In the genomic region with DNA sequence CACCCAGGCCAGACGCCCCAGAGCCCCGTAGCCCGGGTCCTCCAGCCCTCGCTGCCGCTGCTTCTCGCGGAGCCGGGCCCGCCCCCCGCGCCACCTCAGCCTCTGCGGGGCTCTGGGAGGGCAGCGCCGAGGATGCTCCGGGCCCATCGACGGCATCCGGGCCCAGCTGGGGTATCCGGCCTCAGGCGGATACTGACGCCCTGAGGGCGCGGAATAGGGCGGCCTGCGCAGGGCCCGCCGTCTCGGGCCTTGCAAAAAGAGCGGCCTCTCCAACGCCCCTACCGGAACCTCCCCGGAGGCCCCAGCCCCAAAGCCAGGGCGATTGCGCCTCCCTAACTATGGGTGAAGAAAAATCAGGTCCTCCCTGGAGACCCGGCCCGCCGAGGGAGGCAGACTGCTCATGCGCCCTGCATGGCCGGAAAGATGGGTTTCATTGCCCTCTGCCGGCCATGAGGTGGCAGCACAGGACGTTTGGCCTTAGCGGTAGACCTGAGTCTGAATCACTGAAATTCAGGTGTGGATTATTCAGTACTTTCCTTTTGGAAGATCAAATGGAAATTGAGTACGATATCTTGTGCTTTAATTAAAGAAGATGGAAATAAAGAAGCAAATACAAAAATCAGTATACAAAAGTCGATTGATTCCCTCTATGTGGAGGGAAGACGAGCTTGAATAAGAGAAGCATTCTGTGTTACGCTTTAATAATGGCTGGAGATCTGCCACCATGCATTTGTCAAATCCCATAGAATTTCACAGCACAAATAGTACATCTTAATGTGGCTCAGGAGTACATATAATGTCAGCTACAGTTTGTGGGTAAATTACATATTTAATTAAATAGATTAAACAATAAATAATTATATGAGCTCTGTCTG, we compare ENCODE assay signal across 8 cellular contexts.
DNase-seq lines count a peak whose midpoint lies in the region; ATAC-seq and TF ChIP-seq lines count a peak whose summit lies in the region.
"Not testable (repeated sequence)": the region's sequence is repeated elsewhere in the genome, so short reads cannot be mapped to it uniquely, and the experiment has no call there.

No MANE protein-coding gene starts in this region.

- H3K9me3 ChIP-seq in parathyroid adenoma (ENCODE audit: control insufficient read depth, low read length) = not testable (repeated sequence)

- ATAC-seq in stimulated activated naive CD8-positive, alpha-beta T cell treated with anti-CD3 and anti-CD28 coated beads, Interleukin-15, Interleukin-2, amounts not matched to agents 100 U/mL and 50 U/mL, for 24 hours = peak; percentile 65

- not testable (repeated sequence) for H3K27me3 ChIP-seq in parathyroid adenoma (ENCODE audit: control insufficient read depth, insufficient read depth, low read length)

- H3K79me2 ChIP-seq in parathyroid adenoma = not testable (repeated sequence)

- not testable (repeated sequence) for H3K9ac ChIP-seq in parathyroid adenoma

- DNase-seq in DMS 273 treated with DMSO at 0.1 percent for 48 hours (lab: John Stamatoyannopoulos, UW) (peak; percentile 14), HuH-7.5 (ENCODE audit: low spot score) (peak; percentile 47), NK-92 (lab: John Stamatoyannopoulos, UW; ENCODE audit: unreplicated experiment) (peak; percentile 28), cardiac fibroblast (ENCODE audit: low read depth in 2 of 2) (peak; percentile 77), hippocampal formation (lab: John Stamatoyannopoulos, UW) (peak; percentile 43 to 76)
- DNase-seq in activated CD4-positive, alpha-beta T cell treated with anti-CD3 and anti-CD28 coated beads, Interleukin-2, amount 50 U/mL, for 1 hour = peak; percentile 78
- peak; percentile 79 for DNase-seq in stimulated activated naive CD8-positive, alpha-beta T cell treated with anti-CD3 and anti-CD28 coated beads, Interleukin-15, Interleukin-2, amounts not matched to agents 100 U/mL and 50 U/mL, for 24 hours

- peak overlapping the region; percentile 62 for H2AFZ ChIP-seq in parathyroid adenoma

- not testable (repeated sequence) for H3K4me1 ChIP-seq in parathyroid adenoma

- H3K36me3 ChIP-seq in parathyroid adenoma (ENCODE audit: control insufficient read depth, insufficient read depth, low read length) = not testable (repeated sequence)

- peak overlapping the region; percentile 57 for H3K4me2 ChIP-seq in parathyroid adenoma (ENCODE audit: low read length)

- TF ChIP-seq CTCF in cardiac fibroblast (IDR thresholded peaks at IDR 0.05; ENCODE audit: low read depth, low read length) (peak; percentile 79), parathyroid adenoma (IDR thresholded peaks at IDR 0.05) (peak; percentile 69)

- H3K4me3 ChIP-seq in cardiac fibroblast (replicated peaks in 1 of 2; ENCODE audit: low read depth in 2 of 2, low read length in 2 of 2) = peak overlapping the region; percentile 42 to 45
- H3K4me3 ChIP-seq in parathyroid adenoma (ENCODE audit: low read depth, low read length) = peak overlapping the region; percentile 63

- H3K27ac ChIP-seq in parathyroid adenoma = not testable (repeated sequence)

Comparison
In these comparisons a context has a peak if more than half of its experiments do, and no peak if none do; other contexts are left out.
1. DNase-seq: peak in every context shown above with its lines; median percentile 79 in stimulated activated naive CD8-positive, alpha-beta T cell treated with anti-CD3 and anti-CD28 coated beads, Interleukin-15, Interleukin-2, amounts not matched to agents 100 U/mL and 50 U/mL, for 24 hours; 78 in activated CD4-positive, alpha-beta T cell treated with anti-CD3 and anti-CD28 coated beads, Interleukin-2, amount 50 U/mL, for 1 hour; 77 in cardiac fibroblast; 60 in hippocampal formation; 47 in HuH-7.5; 28 in NK-92; 14 in DMS 273 treated with DMSO at 0.1 percent for 48 hours.